ENCODE assay signal across 9 cellular contexts in the genomic region with DNA sequence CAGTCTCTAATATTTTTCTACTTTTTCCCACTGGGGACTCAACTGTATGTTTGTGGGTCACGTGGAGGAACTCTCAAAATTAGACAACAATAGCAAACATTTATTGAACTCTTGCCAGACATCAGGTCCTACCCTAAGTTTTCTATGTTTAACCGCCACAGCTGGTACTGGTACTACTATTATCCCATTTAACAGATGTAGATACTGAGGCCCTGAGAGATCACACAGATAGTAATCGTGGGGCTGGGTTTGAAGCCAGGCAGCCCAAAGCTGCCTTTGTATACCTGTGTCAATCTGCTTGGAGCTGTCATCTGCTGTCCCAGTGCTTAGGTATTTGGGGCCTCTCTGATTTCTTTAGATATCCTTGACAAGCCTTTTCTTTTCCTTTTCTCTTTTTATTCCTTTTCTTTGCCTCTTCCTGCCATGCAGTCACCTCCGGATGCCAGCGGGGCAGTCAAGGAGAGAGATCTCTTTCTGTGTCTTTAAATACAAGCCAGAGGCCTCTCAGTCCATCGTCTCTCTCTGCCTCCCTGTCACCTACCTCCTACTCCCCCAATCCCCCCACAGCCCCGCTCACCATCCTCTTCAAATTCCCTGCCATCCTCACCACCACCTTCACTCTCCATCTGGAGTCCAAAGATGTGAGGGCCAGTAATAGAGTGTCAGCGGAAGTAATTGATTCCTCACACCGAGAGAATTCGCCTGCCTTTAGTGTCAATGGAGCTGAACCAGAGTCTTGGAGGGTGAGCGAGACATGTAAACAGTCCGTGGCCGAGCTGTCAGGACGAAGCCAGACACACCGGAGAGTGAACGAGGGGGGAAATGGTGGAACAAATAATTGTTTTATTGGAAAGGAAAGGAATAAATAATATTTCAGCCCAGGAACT. TPM values are rescaled to one million over a fixed set of nuclear protein-coding genes. Genes with fewer than 3 reads are reported as not detected.
A peak's percentile ranks its signal among the peaks of the same experiment; 100 is the strongest.
DNase-seq lines count a peak whose midpoint lies in the region; ATAC-seq and TF ChIP-seq lines count a peak whose summit lies in the region.
"Had no signal": no experiment of that assay in that cellular context is flagged by ENCODE, and none has a peak within 500 bp of the region (broad histone marks: within the 10 kb centered on the region; RNA-seq: fewer than 3 reads in every experiment).

No MANE protein-coding gene starts in this region.

- no peaks in the 10 kb centered on the region for H3K36me3 ChIP-seq in mesendoderm (ENCODE audit: control insufficient read depth, insufficient read depth, low read length)

- no peak overlapping the region for H3K4me2 ChIP-seq in mesendoderm (ENCODE audit: low read length)

- H4K5ac ChIP-seq in mesendoderm (ENCODE audit: low read length): no peak overlapping the region

- CTCF ChIA-PET in activated naive CD4-positive, alpha-beta T cell treated with anti-CD3 and anti-CD28 coated beads, Interleukin-2, amount 10 ng/mL, durations not matched to agents 7 days and 5 days (lab: Charles Lee): interaction anchor here (0.9 kb wide), 1 partner anchor 219 kb away, joined by 3 read pairs; no protein-coding TSS in a partner anchor

- no peak overlapping the region for H4K8ac ChIP-seq in mesendoderm (ENCODE audit: low read depth, low read length)

- no peak overlapping the region for H2BK15ac ChIP-seq in mesendoderm (replicated peaks; ENCODE audit: low read depth)

- peak overlapping the region; percentile 92 for H3K27ac Mint-ChIP-seq in activated naive CD4-positive, alpha-beta T cell treated with anti-CD3 and anti-CD28 coated beads, Interleukin-2, amount 10 ng/mL, durations not matched to agents 7 days and 5 days
- peak overlapping the region; percentile 80 for H3K27ac Mint-ChIP-seq in activated naive CD8-positive, alpha-beta T cell treated with anti-CD3 and anti-CD28 coated beads, Interleukin-2, amount 50 U/mL, for 24 hours
- H3K27ac Mint-ChIP-seq in progenitor cell of endocrine pancreas: no peak overlapping the region

- H3K4me1 Mint-ChIP-seq in activated naive CD4-positive, alpha-beta T cell treated with anti-CD3 and anti-CD28 coated beads, Interleukin-2, amount 10 ng/mL, durations not matched to agents 7 days and 5 days: peaks cover 26% of the 10 kb centered on the region
- peaks cover 45% of the 10 kb centered on the region for H3K4me1 Mint-ChIP-seq in activated naive CD8-positive, alpha-beta T cell treated with anti-CD3 and anti-CD28 coated beads, Interleukin-2, amount 50 U/mL, for 24 hours
- peaks cover 14% of the 10 kb centered on the region for H3K4me1 Mint-ChIP-seq in progenitor cell of endocrine pancreas (ENCODE audit: low read depth)

- no peak overlapping the region for H3K4ac ChIP-seq in mesendoderm (ENCODE audit: low read depth, low read length)

- H3K36me3 Mint-ChIP-seq in activated naive CD4-positive, alpha-beta T cell treated with anti-CD3 and anti-CD28 coated beads, Interleukin-2, amount 10 ng/mL, durations not matched to agents 7 days and 5 days: peaks cover 1% of the 10 kb centered on the region
- no peaks in the 10 kb centered on the region for H3K36me3 Mint-ChIP-seq in activated naive CD8-positive, alpha-beta T cell treated with anti-CD3 and anti-CD28 coated beads, Interleukin-2, amount 50 U/mL, for 24 hours (ENCODE audit: low read depth)
- no peaks in the 10 kb centered on the region for H3K36me3 Mint-ChIP-seq in progenitor cell of endocrine pancreas (ENCODE audit: insufficient read depth)

- H3K27me3 Mint-ChIP-seq in activated naive CD4-positive, alpha-beta T cell treated with anti-CD3 and anti-CD28 coated beads, Interleukin-2, amount 10 ng/mL, durations not matched to agents 7 days and 5 days: no peaks in the 10 kb centered on the region
- H3K27me3 Mint-ChIP-seq in activated naive CD8-positive, alpha-beta T cell treated with anti-CD3 and anti-CD28 coated beads, Interleukin-2, amount 50 U/mL, for 24 hours: no peaks in the 10 kb centered on the region
- peaks cover 11% of the 10 kb centered on the region for H3K27me3 Mint-ChIP-seq in progenitor cell of endocrine pancreas

- TF ChIP-seq CTCF in progenitor cell of endocrine pancreas (IDR thresholded peaks at IDR 0.05; ENCODE audit: unreplicated experiment): no peak

- H3K79me2 ChIP-seq in mesendoderm (ENCODE audit: control insufficient read depth, insufficient read depth, low read length): peaks cover 1% of the 10 kb centered on the region

- H3K27ac ChIP-seq in mesendoderm (ENCODE audit: low read depth, low read length) (no peak overlapping the region), substantia nigra (ENCODE audit: low read depth, low read length, poor library complexity, severe bottlenecking) (peak overlapping the region; percentile 58)

- H3K9ac ChIP-seq in mesendoderm (ENCODE audit: low read length): no peak overlapping the region

- H2AK5ac ChIP-seq in mesendoderm (ENCODE audit: low read length): no peak overlapping the region

- no peak overlapping the region for H3K18ac ChIP-seq in mesendoderm (ENCODE audit: low read length)

- no peak overlapping the region for H2BK5ac ChIP-seq in mesendoderm (ENCODE audit: low read length)

- no peaks in the 10 kb centered on the region for H3K27me3 ChIP-seq in mesendoderm (ENCODE audit: insufficient read depth, low read length, poor library complexity)

- no peak overlapping the region for H3K4me3 ChIP-seq in mesendoderm (ENCODE audit: low read length)

- peaks cover 14% of the 10 kb centered on the region for H3K4me1 ChIP-seq in mesendoderm (ENCODE audit: control insufficient read depth, low read depth, low read length)

- peak overlapping the region; percentile 3 for H3K56ac ChIP-seq in mesendoderm (ENCODE audit: low read length)

- H3K4me3 Mint-ChIP-seq in activated naive CD4-positive, alpha-beta T cell treated with anti-CD3 and anti-CD28 coated beads, Interleukin-2, amount 10 ng/mL, durations not matched to agents 7 days and 5 days: no peak overlapping the region
- H3K4me3 Mint-ChIP-seq in activated naive CD8-positive, alpha-beta T cell treated with anti-CD3 and anti-CD28 coated beads, Interleukin-2, amount 50 U/mL, for 24 hours: no peak overlapping the region
- no peak overlapping the region for H3K4me3 Mint-ChIP-seq in progenitor cell of endocrine pancreas (ENCODE audit: low read depth)

- ATAC-seq in activated naive CD8-positive, alpha-beta T cell treated with anti-CD3 and anti-CD28 coated beads, Interleukin-2, amount 50 U/mL, for 24 hours: no peak
- no peak for ATAC-seq in HG02759 (IDR thresholded peaks at IDR 0.05; ENCODE audit: unreplicated experiment)

- H3K23ac ChIP-seq in mesendoderm (ENCODE audit: low read length): no peak overlapping the region

- WGBS in mesendoderm (ENCODE audit: extremely low coverage, insufficient coverage, low lambda C conversion rate): no CpG with 5 or more reads among the region's 16 CpGs

- H3K79me1 ChIP-seq in mesendoderm (ENCODE audit: low read length): peaks cover 6% of the 10 kb centered on the region

- no peak for DNase-seq in activated naive CD4-positive, alpha-beta T cell treated with anti-CD3 and anti-CD28 coated beads, Interleukin-2, amount 10 ng/mL, durations not matched to agents 7 days and 5 days
- DNase-seq in activated naive CD4-positive, alpha-beta T cell (lab: John Stamatoyannopoulos, UW): no peak
- DNase-seq in activated naive CD8-positive, alpha-beta T cell treated with anti-CD3 and anti-CD28 coated beads, Interleukin-2, amount 50 U/mL, for 24 hours: no peak
- DNase-seq in mesendoderm (no peak), substantia nigra (lab: John Stamatoyannopoulos, UW) (no peak), progenitor cell of endocrine pancreas (ENCODE audit: low spot score, unreplicated experiment) (no peak), midbrain (lab: John Stamatoyannopoulos, UW) (no peak)
- DNase-seq: activated T-cell treated with anti-CD3 and anti-CD28 coated beads, Interleukin-2, amount 50 U/mL, for 1 hour had no signal

- no peaks in the 10 kb centered on the region for H3K9me3 Mint-ChIP-seq in activated naive CD4-positive, alpha-beta T cell treated with anti-CD3 and anti-CD28 coated beads, Interleukin-2, amount 10 ng/mL, durations not matched to agents 7 days and 5 days
- H3K9me3 Mint-ChIP-seq in activated naive CD8-positive, alpha-beta T cell treated with anti-CD3 and anti-CD28 coated beads, Interleukin-2, amount 50 U/mL, for 24 hours: no peaks in the 10 kb centered on the region
- H3K9me3 Mint-ChIP-seq in progenitor cell of endocrine pancreas (ENCODE audit: low read depth): no peaks in the 10 kb centered on the region

- no peak overlapping the region for H2BK120ac ChIP-seq in mesendoderm (ENCODE audit: low read depth, low read length)

RNA-seq across cellular contexts. Expression of a gene that starts 23.5 kb away (rescaled TPM):
- polyA plus RNA-seq in mesendoderm (2013, experiment 1 of 2): 25.9 TPM
- 23.7 TPM for polyA plus RNA-seq in mesendoderm (2013, experiment 2 of 2)
- total RNA-seq in progenitor cell of endocrine pancreas: 6.3 and 14.3 TPM in 2 replicates
